ENCODE assay signal across 20 cellular contexts in the genomic region with DNA sequence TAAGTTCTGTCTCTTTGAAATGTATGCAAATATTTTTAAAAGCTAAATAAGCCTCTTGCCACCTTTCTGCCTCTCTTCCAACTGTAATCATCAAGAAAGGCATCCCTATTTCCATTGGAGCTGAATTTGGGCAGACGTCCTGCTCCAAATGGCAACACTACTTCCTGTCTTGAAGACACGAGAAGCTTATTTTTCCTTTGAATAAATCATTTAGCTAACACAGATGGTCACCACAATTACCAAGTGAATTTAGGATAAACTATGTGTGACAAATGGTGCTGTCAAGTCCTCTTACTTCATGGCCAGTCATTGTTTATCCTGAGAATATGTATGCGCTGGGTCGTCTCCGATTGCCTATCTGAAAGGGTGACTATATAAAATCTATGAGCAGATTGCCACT.
"Had no signal": no experiment of that assay in that cellular context is flagged by ENCODE, and none has a peak within 500 bp of the region (broad histone marks: within the 10 kb centered on the region; RNA-seq: fewer than 3 reads in every experiment).

No MANE protein-coding gene starts in this region.

- H3K36me3 ChIP-seq: adrenal gland, heart right ventricle, stomach, vagina had no signal

- H3K4me1 ChIP-seq: adrenal gland, heart right ventricle, stomach, vagina had no signal

- DNase-seq: activated B cell treated with CpG ODN at 0.5 μM for 24 hours; activated CD4-positive, alpha-beta T cell treated with anti-CD3 and anti-CD28 coated beads for 36 hours; activated CD4-positive, alpha-beta T cell treated with anti-CD3 and anti-CD28 coated beads, Interleukin-2, amount 50 U/mL, for 4 hours; activated CD8-positive, alpha-beta memory T cell treated with anti-CD3 and anti-CD28 coated beads for 24 hours; activated CD8-positive, alpha-beta memory T cell treated with anti-CD3 and anti-CD28 coated beads, Interleukin-2, amount 50 U/mL, for 4 hours; activated T-cell treated with anti-CD3 and anti-CD28 coated beads, Interleukin-2, amount 50 U/mL, for 24 hours; adrenal gland; central memory CD4-positive, alpha-beta T cell; cortex of kidney; foreskin fibroblast; heart right ventricle; left colon; naive B cell; occipital lobe; small intestine; stimulated activated CD4-positive, alpha-beta T cell treated with anti-CD3 and anti-CD28 coated beads, Interleukin-2, amount 100 ng/mL, for 24 hours; stomach; T1000 had no signal

- H3K9me3 ChIP-seq: adrenal gland, heart right ventricle, stomach, vagina had no signal

- H3K4me3 ChIP-seq: adrenal gland, heart right ventricle, stomach, vagina had no signal

- H3K27ac ChIP-seq: adrenal gland, epithelial cell of prostate, heart right ventricle, stomach, vagina had no signal

- H3K27me3 ChIP-seq: adrenal gland, heart right ventricle, stomach, vagina had no signal
